14 cellular contexts compared by ENCODE assay signal in the genomic region with DNA sequence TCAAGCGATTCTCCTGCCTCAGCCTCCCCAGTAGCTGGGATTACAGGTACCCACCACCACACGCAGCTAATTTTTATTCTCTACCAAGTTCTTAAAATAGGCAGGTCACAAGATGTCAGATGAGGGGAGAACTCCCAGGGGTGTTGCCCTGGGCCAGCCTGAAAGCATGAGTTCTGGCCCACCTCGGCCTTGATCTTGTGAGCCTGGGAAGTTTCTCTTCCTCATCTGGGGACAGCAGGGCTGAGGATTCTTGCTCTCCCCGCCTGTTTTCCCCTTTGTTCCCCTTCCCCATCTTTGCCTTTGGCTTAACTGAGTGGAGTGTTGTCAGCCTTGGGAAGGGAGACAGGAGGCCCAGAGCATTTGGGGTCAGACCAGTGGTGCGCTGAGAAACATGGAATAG. TPM values are rescaled to one million over a fixed set of nuclear protein-coding genes. Genes with fewer than 3 reads are reported as not detected.
DNase-seq lines count a peak whose midpoint lies in the region; ATAC-seq, FAIRE-seq and TF ChIP-seq lines count a peak whose summit lies in the region.
"Had no signal": no experiment of that assay in that cellular context is flagged by ENCODE, and none has a peak within 500 bp of the region (broad histone marks: within the 10 kb centered on the region; RNA-seq: fewer than 3 reads in every experiment).

No MANE protein-coding gene starts in this region.

- SMC1A ChIA-PET in GM12878 (lab: Charles Lee; ENCODE audit: uncharacterized antibody, unreplicated experiment): interaction anchor here (0.9 to 7.9 kb wide), 9 partner anchors 10 to 203 kb away, joined by 3 to 157 read pairs (median 23); partner anchors contain the start of genes GGA1, LGALS1, NOL12 and SH3BP1

- H3K36me3 ChIP-seq in right atrium auricular region: peaks cover 6% of the 10 kb centered on the region
- peaks cover 0 to 12% of the 10 kb centered on the region in 2 experiments; a peak in 3 of 4 replicates for H3K36me3 ChIP-seq in GM12878 (ENCODE audit: control insufficient read depth in 2 of 2, insufficient read depth in 2 of 2, low read length in 1 of 2)
- no peaks in the 10 kb centered on the region for H3K36me3 ChIP-seq in neural progenitor cell
- no peaks in the 10 kb centered on the region for H3K36me3 ChIP-seq in prostate gland

- H3K4me3 ChIP-seq in right atrium auricular region: no peak overlapping the region
- peak overlapping the region; percentile 34 for H3K4me3 ChIP-seq in GM12878
- no peak overlapping the region for H3K4me3 ChIP-seq in neural progenitor cell
- H3K4me3 ChIP-seq in prostate gland: no peak overlapping the region

- H3K36me3 Mint-ChIP-seq in neural progenitor cell: peaks cover 13% of the 10 kb centered on the region

- TF ChIP-seq POLR2A in GM12878 (IDR thresholded peaks at IDR 0.05; ENCODE audit: low read depth, low read length): no peak
- no peak for TF ChIP-seq POLR2A in prostate gland (IDR thresholded peaks at IDR 0.05)

- H3K27ac ChIP-seq in right atrium auricular region (peak overlapping the region; percentile 73 to 81), GM12878 (ENCODE audit: control insufficient read depth, insufficient read depth) (peak overlapping the region; percentile 35), neural progenitor cell (no peak overlapping the region), prostate gland (no peak overlapping the region)

- H3K79me2 ChIP-seq in GM12878 (ENCODE audit: control insufficient read depth, insufficient read depth, low read length) (peaks cover 51% of the 10 kb centered on the region), neural progenitor cell (ENCODE audit: low read depth) (peaks cover 73% of the 10 kb centered on the region)

- H3K4me3 Mint-ChIP-seq in neural progenitor cell: peak overlapping the region; percentile 31
- H3K4me3 Mint-ChIP-seq: stimulated activated naive CD8-positive, alpha-beta T cell treated with anti-CD3 and anti-CD28 coated beads, Interleukin-15, Interleukin-2, amounts not matched to agents 100 ng/mL and 50 ng/mL, for 24 hours had no signal

- FAIRE-seq in GM12878 (lab: Jason Lieb, UNC): peak; percentile 77
- FAIRE-seq: endothelial cell of umbilical vein had no signal

- in situ Hi-C loops in GM12878 (cut with MboI): no loop called here

- no TSS peak for BruUV-seq in GM12878 (replicated peaks; lab: Mats Ljungman, UMichigan)

- H2AFZ ChIP-seq in GM12878 (ENCODE audit: control insufficient read depth, low read depth, low read length) (no peak overlapping the region), neural progenitor cell (replicated peaks) (no peak overlapping the region)

- POLR2A ChIA-PET in GM12878 (lab: Charles Lee) (interaction anchor here (1.0 to 9.6 kb wide), 5 partner anchors 8 to 55 kb away, joined by 3 to 209 read pairs (median 6); partner anchors contain the start of genes LGALS1 and NOL12), GM10248 (lab: Yijun Ruan, JAX) (interaction anchor here (0.9 to 5.5 kb wide), 2 partner anchors 9 to 14 kb away, joined by 3 to 39 read pairs; partner anchors contain the start of gene LGALS1)

- WGBS in GM12878 (ENCODE audit: insufficient coverage, insufficient replicate concordance, low lambda C conversion rate, missing lambda C conversion rate): 61% methylated on average over 5 of the region's 5 CpGs
- WGBS in prostate gland: 79% methylated on average over 5 of the region's 5 CpGs

- H3K27me3 ChIP-seq in right atrium auricular region (no peaks in the 10 kb centered on the region), GM12878 (replicated peaks in 1 of 2; ENCODE audit: control insufficient read depth in 2 of 2, insufficient read depth in 2 of 2, low read length in 1 of 2) (no peaks in the 10 kb centered on the region), neural progenitor cell (no peaks in the 10 kb centered on the region), prostate gland (replicated peaks; ENCODE audit: insufficient read depth) (no peaks in the 10 kb centered on the region)

- H3K9ac ChIP-seq in GM12878 (ENCODE audit: control insufficient read depth, insufficient read depth, low read length) (peak overlapping the region; percentile 33; the same call in 1 of the 2 replicates), neural progenitor cell (no peak overlapping the region)

- ATAC-seq in Right ventricle myocardium superior (ENCODE audit: poor library complexity): no peak
- ATAC-seq in GM12878: no peak
- ATAC-seq in HG02763 (IDR thresholded peaks at IDR 0.05; ENCODE audit: unreplicated experiment): no peak
- ATAC-seq: naive thymus-derived CD4-positive, alpha-beta T cell had no signal

- TF ChIP-seq EP300 in GM12878 (IDR thresholded peaks at IDR 0.05; ENCODE audit: borderline replicate concordance in 1 of 2, control insufficient read depth in 1 of 2, low read depth in 2 of 2, low read length in 2 of 2): no peak

- intact Hi-C loops in Right ventricle myocardium superior (cut with DNase I): no loop called here
- intact Hi-C loops in GM12878 (cut with micrococcal nuclease; ENCODE audit: unreplicated experiment): no loop called here
- intact Hi-C loops in prostate gland (cut with DNase I): no loop called here

- no peak for TF ChIP-seq CTCF in right atrium auricular region (IDR thresholded peaks at IDR 0.05)
- no peak for TF ChIP-seq CTCF in GM12878 (IDR thresholded peaks at IDR 0.05 in 2 of 3, conservative IDR thresholded peaks at IDR 0.05 in 1 of 3; ENCODE audit: control insufficient read depth in 2 of 3, extremely low read depth in 1 of 3, insufficient read depth in 1 of 3, low read depth in 3 of 3, low read length in 3 of 3)
- no peak for TF ChIP-seq CTCF in neural progenitor cell (IDR thresholded peaks at IDR 0.05)
- no peak for TF ChIP-seq CTCF in prostate gland (IDR thresholded peaks at IDR 0.05)
- no peak for TF ChIP-seq CTCF in GM10248 (IDR thresholded peaks at IDR 0.05; ENCODE audit: control extremely low read depth, extremely low read depth, low read depth, missing control alignments)

- H3K4me1 Mint-ChIP-seq in neural progenitor cell: peaks cover 37% of the 10 kb centered on the region

- H3K4me1 ChIP-seq in right atrium auricular region: peaks cover 0 to 64% of the 10 kb centered on the region in 2 donors
- H3K4me1 ChIP-seq in GM12878 (ENCODE audit: control insufficient read depth, insufficient read depth, low read length): peaks cover 12% of the 10 kb centered on the region
- peaks cover 18% of the 10 kb centered on the region for H3K4me1 ChIP-seq in neural progenitor cell
- H3K4me1 ChIP-seq in prostate gland (replicated peaks): peaks cover 3% of the 10 kb centered on the region

- H3K9me3 Mint-ChIP-seq in neural progenitor cell: no peaks in the 10 kb centered on the region
- H3K9me3 Mint-ChIP-seq: naive thymus-derived CD4-positive, alpha-beta T cell; stimulated activated naive CD8-positive, alpha-beta T cell treated with anti-CD3 and anti-CD28 coated beads, Interleukin-15, Interleukin-2, amounts not matched to agents 100 ng/mL and 50 ng/mL, for 24 hours had no signal

- TF ChIP-seq RAD21 in GM12878 (IDR thresholded peaks at IDR 0.05; ENCODE audit: insufficient read depth, low read depth, low read length): no peak

- H4K20me1 ChIP-seq in GM12878 (ENCODE audit: control insufficient read depth, insufficient read depth) (no peaks in the 10 kb centered on the region), neural progenitor cell (ENCODE audit: low read depth) (peaks cover 72% of the 10 kb centered on the region)

- peaks cover 2% of the 10 kb centered on the region for H3K27me3 Mint-ChIP-seq in neural progenitor cell (ENCODE audit: insufficient read depth, low read depth)
- H3K27me3 Mint-ChIP-seq: naive thymus-derived CD4-positive, alpha-beta T cell; stimulated activated naive CD8-positive, alpha-beta T cell treated with anti-CD3 and anti-CD28 coated beads, Interleukin-15, Interleukin-2, amounts not matched to agents 100 ng/mL and 50 ng/mL, for 24 hours had no signal

- no peaks in the 10 kb centered on the region for H3K9me3 ChIP-seq in right atrium auricular region
- no peaks in the 10 kb centered on the region for H3K9me3 ChIP-seq in GM12878 (replicated peaks; ENCODE audit: control insufficient read depth, insufficient read depth, low read length)
- no peaks in the 10 kb centered on the region for H3K9me3 ChIP-seq in neural progenitor cell (ENCODE audit: low read depth)
- no peaks in the 10 kb centered on the region for H3K9me3 ChIP-seq in prostate gland

- RAD21 ChIA-PET in GM12878 (lab: Charles Lee; ENCODE audit: unreplicated experiment): interaction anchor here (0.9 to 9.1 kb wide), 14 partner anchors 9 to 292 kb away, joined by 3 to 173 read pairs (median 8); partner anchors contain the start of genes ANKRD54, C22orf23, GCAT and GGA1

- H3K27ac Mint-ChIP-seq in neural progenitor cell: no peak overlapping the region
- H3K27ac Mint-ChIP-seq: stimulated activated naive CD8-positive, alpha-beta T cell treated with anti-CD3 and anti-CD28 coated beads, Interleukin-15, Interleukin-2, amounts not matched to agents 100 ng/mL and 50 ng/mL, for 24 hours had no signal

- H3F3A ChIP-seq in neural progenitor cell (ENCODE audit: low read depth): peaks cover 9% of the 10 kb centered on the region

- H3K4me2 ChIP-seq in GM12878 (ENCODE audit: control insufficient read depth, insufficient read depth) (peak overlapping the region; percentile 82), neural progenitor cell (no peak overlapping the region)

- CTCF ChIA-PET in GM12878 (lab: Yijun Ruan, JAX) (interaction anchor here (0.6 to 11.7 kb wide), 18 partner anchors 8 to 304 kb away, joined by 3 to 414 read pairs (median 6); partner anchors contain the start of genes GGA1, LGALS1, NOL12 and SH3BP1), GM10248 (lab: Yijun Ruan, JAX) (interaction anchor here (0.9 to 21.9 kb wide), 10 partner anchors 10 to 202 kb away, joined by 3 to 315 read pairs (median 9); partner anchors contain the start of genes LGALS1 and NOL12)

- DNase-seq in right atrium auricular region (ENCODE audit: low spot score) (no peak), Right ventricle myocardium superior (no peak), GM12878 (ENCODE audit: low read depth, low spot score) (no peak), neural progenitor cell (ENCODE audit: low spot score) (no peak), prostate gland (ENCODE audit: low spot score) (no peak), GM10248 (ENCODE audit: extremely low spot score) (no peak)
- DNase-seq in activated effector memory CD4-positive, alpha-beta T cell treated with anti-CD3 and anti-CD28 coated beads, Interleukin-2, amount 50 U/mL, for 16 hours: no peak
- DNase-seq: activated CD8-positive, alpha-beta memory T cell treated with anti-CD3 and anti-CD28 coated beads, Interleukin-2, amount 50 U/mL, for 4 hours; GOT3; naive thymus-derived CD4-positive, alpha-beta T cell; NCI-H1930 had no signal

RNA-seq across cellular contexts. Expression of gene PDXP, which starts 3.5 kb away (rescaled TPM):
- total RNA-seq in right atrium auricular region (10 to 100 TPM; 15.7 to 32.0 TPM), Right ventricle myocardium superior (17.6 TPM), GM12878 (2014; rRNA removed) (36.8 and 41.1 TPM in 2 replicates), GM12878 (2014; rRNA removed; fragmentation: Illumina TruSeq; extraction: Trizol) (27.2 and 29.7 TPM in 2 replicates), GM12878 (2021) (38.6 and 44.7 TPM in 2 replicates), neural progenitor cell (ENCODE audit: low replicate concordance) (25.1 and 57.0 TPM in 2 replicates), prostate gland (10 to 100 TPM; 12.9 to 87.8 TPM)
- 7.4 and 8.6 TPM in 2 replicates for total RNA-seq in GM12878 (2013; cell fraction: nucleolus; rRNA removed)
- polyA plus RNA-seq in GM12878 (2011; ENCODE audit: low read depth): 14.9 TPM
- polyA plus RNA-seq in GM12878 (2011; rRNA removed) (25.4 and 39.4 TPM in 2 replicates), GM12878 (2014; fragmentation: Illumina TruSeq; extraction: Trizol) (30.1 and 40.0 TPM in 2 replicates), GM12878 (2014; fragmentation: Nextera tagmentation; extraction: Ambion mirVana) (10 to 100 TPM in 1 of 2 experiments, 1 to 10 TPM in 1; 9.8 to 15.2 TPM), GM12878 (2014; rRNA removed) (56.7 and 57.9 TPM in 2 replicates), GM12878 (2016; fragmentation: Nextera tagmentation; extraction: Ambion mirVana) (1 to 10 TPM; 4.4 to 4.8 TPM)
- polyA plus RNA-seq in GM12878 (2011; cell fraction: cytosol; rRNA removed): 66.8 and 73.1 TPM in 2 replicates
- 26.0 and 35.5 TPM in 2 replicates for polyA plus RNA-seq in GM12878 (2011; cell fraction: nucleus; rRNA removed)
- 17.7 and 26.5 TPM in 2 replicates for polyA plus RNA-seq in GM12878 (2012)
- 22.2 and 37.3 TPM in 2 replicates for polyA minus RNA-seq in GM12878 (2011; rRNA and poly(A)+ RNA removed)
- polyA minus RNA-seq in GM12878 (2011; cell fraction: cytosol; rRNA and poly(A)+ RNA removed): 11.4 and 17.4 TPM in 2 replicates
- 7.3 and 9.7 TPM in 2 replicates for polyA minus RNA-seq in GM12878 (2011; cell fraction: nucleus; rRNA and poly(A)+ RNA removed)

RNA-seq across cellular contexts. Expression of gene LGALS1, which starts 13.4 kb away (rescaled TPM):
- total RNA-seq in right atrium auricular region: 1,000 to 10,000 TPM in 1 of 2 donors, 100 to 1,000 TPM in 1; 584 to 1,958 TPM
- total RNA-seq in Right ventricle myocardium superior: 1,068 TPM
- 71.4 and 74.1 TPM in 2 replicates for total RNA-seq in GM12878 (2013; cell fraction: nucleolus; rRNA removed)
- total RNA-seq in GM12878 (2014; rRNA removed): 1,028 and 1,163 TPM in 2 replicates
- 508 and 518 TPM in 2 replicates for total RNA-seq in GM12878 (2014; rRNA removed; fragmentation: Illumina TruSeq; extraction: Trizol)
- total RNA-seq in GM12878 (2021): 636 and 637 TPM in 2 replicates
- 1,837 TPM for polyA plus RNA-seq in GM12878 (2011; ENCODE audit: low read depth)
- 690 and 1,889 TPM in 2 replicates for polyA plus RNA-seq in GM12878 (2011; rRNA removed)
- polyA plus RNA-seq in GM12878 (2011; cell fraction: cytosol; rRNA removed): 2,989 and 3,872 TPM in 2 replicates
- 1,936 and 2,514 TPM in 2 replicates for polyA plus RNA-seq in GM12878 (2011; cell fraction: nucleus; rRNA removed)
- polyA plus RNA-seq in GM12878 (2012): 1,111 and 1,241 TPM in 2 replicates
- 56.5 and 312 TPM in 2 replicates for polyA plus RNA-seq in GM12878 (2014; fragmentation: Illumina TruSeq; extraction: Trizol)
- polyA plus RNA-seq in GM12878 (2014; fragmentation: Nextera tagmentation; extraction: Ambion mirVana): 100 to 1,000 TPM; 571 TPM
- 1,386 and 1,631 TPM in 2 replicates for polyA plus RNA-seq in GM12878 (2014; rRNA removed)
- polyA plus RNA-seq in GM12878 (2016; fragmentation: Nextera tagmentation; extraction: Ambion mirVana): 100 to 1,000 TPM; 777 to 791 TPM
- polyA minus RNA-seq in GM12878 (2011; rRNA and poly(A)+ RNA removed): 796 and 1,494 TPM in 2 replicates
- polyA minus RNA-seq in GM12878 (2011; cell fraction: cytosol; rRNA and poly(A)+ RNA removed): 213 and 229 TPM in 2 replicates
- polyA minus RNA-seq in GM12878 (2011; cell fraction: nucleus; rRNA and poly(A)+ RNA removed): 191 and 194 TPM in 2 replicates
- total RNA-seq in neural progenitor cell (ENCODE audit: low replicate concordance): 14.9 and 42.9 TPM in 2 replicates
- total RNA-seq in prostate gland: 1,000 to 10,000 TPM in 1 of 2 donors, 100 to 1,000 TPM in 1; 365 to 1,063 TPM

RNA-seq across cellular contexts. Expression of gene SH3BP1, which starts 22.6 kb away (rescaled TPM):
- total RNA-seq in right atrium auricular region: 1 to 10 TPM; 1.5 to 4.0 TPM
- total RNA-seq in Right ventricle myocardium superior: 1.9 TPM
- 73.5 and 76.3 TPM in 2 replicates for total RNA-seq in GM12878 (2013; cell fraction: nucleolus; rRNA removed)
- 34.0 and 37.5 TPM in 2 replicates for total RNA-seq in GM12878 (2014; rRNA removed)
- total RNA-seq in GM12878 (2014; rRNA removed; fragmentation: Illumina TruSeq; extraction: Trizol): 16.8 and 17.9 TPM in 2 replicates
- total RNA-seq in GM12878 (2021): 67.0 and 70.5 TPM in 2 replicates
- 126 TPM for polyA plus RNA-seq in GM12878 (2011; ENCODE audit: low read depth)
- polyA plus RNA-seq in GM12878 (2011; rRNA removed): 14.5 and 27.0 TPM in 2 replicates
- 37.4 and 46.9 TPM in 2 replicates for polyA plus RNA-seq in GM12878 (2011; cell fraction: cytosol; rRNA removed)
- 135 and 140 TPM in 2 replicates for polyA plus RNA-seq in GM12878 (2011; cell fraction: nucleus; rRNA removed)
- polyA plus RNA-seq in GM12878 (2012): 56.7 and 111 TPM in 2 replicates
- 22.9 and 58.6 TPM in 2 replicates for polyA plus RNA-seq in GM12878 (2014; fragmentation: Illumina TruSeq; extraction: Trizol)
- 1 to 10 TPM in 1 of 2 experiments, under 1 TPM in 1; 0.29 to 1.1 TPM for polyA plus RNA-seq in GM12878 (2014; fragmentation: Nextera tagmentation; extraction: Ambion mirVana)
- 31.7 and 43.3 TPM in 2 replicates for polyA plus RNA-seq in GM12878 (2014; rRNA removed)
- polyA plus RNA-seq in GM12878 (2016; fragmentation: Nextera tagmentation; extraction: Ambion mirVana): 1 to 10 TPM; 4.8 to 9.9 TPM
- polyA minus RNA-seq in GM12878 (2011; rRNA and poly(A)+ RNA removed): 39.4 and 47.3 TPM in 2 replicates
- polyA minus RNA-seq in GM12878 (2011; cell fraction: cytosol; rRNA and poly(A)+ RNA removed): 11.4 and 39.4 TPM in 2 replicates
- 33.5 and 50.5 TPM in 2 replicates for polyA minus RNA-seq in GM12878 (2011; cell fraction: nucleus; rRNA and poly(A)+ RNA removed)
- 10.3 and 10.9 TPM in 2 replicates for total RNA-seq in neural progenitor cell (ENCODE audit: low replicate concordance)
- 10 to 100 TPM; 10.9 to 12.0 TPM for total RNA-seq in prostate gland

RNA-seq across cellular contexts. Expression of gene NOL12, which starts 24.1 kb away (rescaled TPM):
- total RNA-seq in right atrium auricular region (10 to 100 TPM; 17.8 to 24.7 TPM), Right ventricle myocardium superior (14.3 TPM), GM12878 (2014; rRNA removed) (42.1 and 43.2 TPM in 2 replicates), GM12878 (2014; rRNA removed; fragmentation: Illumina TruSeq; extraction: Trizol) (34.2 and 40.5 TPM in 2 replicates), GM12878 (2021) (36.5 and 37.0 TPM in 2 replicates), neural progenitor cell (ENCODE audit: low replicate concordance) (23.7 and 28.7 TPM in 2 replicates), prostate gland (10 to 100 TPM; 39.6 to 49.0 TPM)
- 24.0 and 33.8 TPM in 2 replicates for total RNA-seq in GM12878 (2013; cell fraction: nucleolus; rRNA removed)
- 10.0 TPM for polyA plus RNA-seq in GM12878 (2011; ENCODE audit: low read depth)
- polyA plus RNA-seq in GM12878 (2011; rRNA removed) (23.1 and 25.8 TPM in 2 replicates), GM12878 (2014; fragmentation: Illumina TruSeq; extraction: Trizol) (15.5 and 43.2 TPM in 2 replicates), GM12878 (2014; fragmentation: Nextera tagmentation; extraction: Ambion mirVana) (10 to 100 TPM in 1 of 2 experiments, 1 to 10 TPM in 1; 3.3 to 12.9 TPM), GM12878 (2014; rRNA removed) (41.7 and 49.8 TPM in 2 replicates), GM12878 (2016; fragmentation: Nextera tagmentation; extraction: Ambion mirVana) (10 to 100 TPM; 64.6 to 69.4 TPM)
- 22.1 and 36.9 TPM in 2 replicates for polyA plus RNA-seq in GM12878 (2011; cell fraction: cytosol; rRNA removed)
- 38.6 and 48.7 TPM in 2 replicates for polyA plus RNA-seq in GM12878 (2011; cell fraction: nucleus; rRNA removed)
- 14.2 and 20.3 TPM in 2 replicates for polyA plus RNA-seq in GM12878 (2012)
- polyA minus RNA-seq in GM12878 (2011; rRNA and poly(A)+ RNA removed): 5.6 and 12.4 TPM in 2 replicates
- 9.0 and 9.5 TPM in 2 replicates for polyA minus RNA-seq in GM12878 (2011; cell fraction: cytosol; rRNA and poly(A)+ RNA removed)
- polyA minus RNA-seq in GM12878 (2011; cell fraction: nucleus; rRNA and poly(A)+ RNA removed): 5.2 and 12.5 TPM in 2 replicates

RNA-seq across cellular contexts. Expression of gene TRIOBP, which starts 34.8 kb away (rescaled TPM):
- total RNA-seq in right atrium auricular region (100 to 1,000 TPM; 108 to 118 TPM), Right ventricle myocardium superior (78.6 TPM), GM12878 (2014; rRNA removed) (18.0 and 21.0 TPM in 2 replicates), GM12878 (2014; rRNA removed; fragmentation: Illumina TruSeq; extraction: Trizol) (9.6 and 10.7 TPM in 2 replicates), GM12878 (2021) (20.5 and 23.6 TPM in 2 replicates), neural progenitor cell (ENCODE audit: low replicate concordance) (25.2 and 51.0 TPM in 2 replicates), prostate gland (100 to 1,000 TPM; 114 to 115 TPM)
- 25.1 and 25.6 TPM in 2 replicates for total RNA-seq in GM12878 (2013; cell fraction: nucleolus; rRNA removed)
- 4.2 TPM for polyA plus RNA-seq in GM12878 (2011; ENCODE audit: low read depth)
- polyA plus RNA-seq in GM12878 (2011; rRNA removed) (6.7 and 10.6 TPM in 2 replicates), GM12878 (2014; fragmentation: Illumina TruSeq; extraction: Trizol) (8.9 and 13.1 TPM in 2 replicates), GM12878 (2014; fragmentation: Nextera tagmentation; extraction: Ambion mirVana) (under 1 TPM; 0.21 to 0.53 TPM), GM12878 (2014; rRNA removed) (19.5 and 20.1 TPM in 2 replicates), GM12878 (2016; fragmentation: Nextera tagmentation; extraction: Ambion mirVana) (10 to 100 TPM in 1 of 2 experiments, 1 to 10 TPM in 1; 4.2 to 19.9 TPM)
- polyA plus RNA-seq in GM12878 (2011; cell fraction: cytosol; rRNA removed): 17.0 and 19.4 TPM in 2 replicates
- 24.2 and 29.4 TPM in 2 replicates for polyA plus RNA-seq in GM12878 (2011; cell fraction: nucleus; rRNA removed)
- polyA plus RNA-seq in GM12878 (2012): 13.8 and 16.5 TPM in 2 replicates
- polyA minus RNA-seq in GM12878 (2011; rRNA and poly(A)+ RNA removed): 26.6 and 34.0 TPM in 2 replicates
- 7.7 and 7.8 TPM in 2 replicates for polyA minus RNA-seq in GM12878 (2011; cell fraction: cytosol; rRNA and poly(A)+ RNA removed)
- 12.5 and 21.6 TPM in 2 replicates for polyA minus RNA-seq in GM12878 (2011; cell fraction: nucleus; rRNA and poly(A)+ RNA removed)

Comparison
In these comparisons a context has a peak if more than half of its experiments do, and no peak if none do; other contexts are left out.
1. H3K27ac ChIP-seq: peak in right atrium auricular region (2 of 2) and GM12878 (single experiment); none in neural progenitor cell (single experiment) and prostate gland (0 of 2).